Comparison of ENCODE assay signal across 1 cellular context in genomic region chr3:58471025-58471887, GRCh38.
TF ChIP-seq lines count a peak whose summit lies in the region.

No MANE protein-coding gene starts in this region.

TF ChIP-seq in HepG2, 621 proteins besides CTCF, POLR2A, EP300 and RAD21 (continued from another document and continues in another):
- TF ChIP-seq BCL3 (CRISPR knock-in tag; IDR thresholded peaks at IDR 0.05) (no peak), ATAD3A (CRISPR knock-in tag; IDR thresholded peaks at IDR 0.05) (no peak), SYNCRIP (IDR thresholded peaks at IDR 0.05; ENCODE audit: insufficient read depth, low read depth, low read length) (no peak), ZIK1 (CRISPR knock-in tag; IDR thresholded peaks at IDR 0.05; ENCODE audit: borderline replicate concordance, low read depth) (no peak), ARID5B (CRISPR knock-in tag; IDR thresholded peaks at IDR 0.05) (peak; percentile 97), ZNF274 (CRISPR knock-in tag; IDR thresholded peaks at IDR 0.05) (no peak), ZSCAN25 (CRISPR knock-in tag; IDR thresholded peaks at IDR 0.05) (peak; percentile 37; the same call in 1 of the 2 replicates), ZFP82 (CRISPR knock-in tag; IDR thresholded peaks at IDR 0.05; ENCODE audit: borderline replicate concordance) (no peak), GATA4 (IDR thresholded peaks at IDR 0.05; ENCODE audit: borderline replicate concordance, low read depth) (no peak), ZNF232 (CRISPR knock-in tag; IDR thresholded peaks at IDR 0.05; ENCODE audit: borderline replicate concordance) (peak; percentile 88; the same call in 1 of the 2 replicates), ESRRA (CRISPR knock-in tag; IDR thresholded peaks at IDR 0.05; ENCODE audit: low read depth) (peak; percentile 37; the same call in 1 of the 2 replicates), ZNF75D (CRISPR knock-in tag; IDR thresholded peaks at IDR 0.05; ENCODE audit: borderline replicate concordance) (no peak), NFATC3 (CRISPR knock-in tag; IDR thresholded peaks at IDR 0.05) (no peak), SOX5 (CRISPR knock-in tag; IDR thresholded peaks at IDR 0.05; ENCODE audit: borderline replicate concordance) (peak; percentile 90), HNRNPH1 (optimal IDR thresholded peaks at IDR 0.05; ENCODE audit: low read depth, low read length) (no peak), TOPORS (CRISPR knock-in tag; IDR thresholded peaks at IDR 0.05) (no peak), ZNF710 (CRISPR knock-in tag; IDR thresholded peaks at IDR 0.05; ENCODE audit: borderline replicate concordance) (0 out of 2 replicates have a peak, but pooled peaks have one; percentile 63), ZMAT3 (CRISPR knock-in tag; conservative IDR thresholded peaks at IDR 0.05) (no peak), DNMT1 (CRISPR knock-in tag; IDR thresholded peaks at IDR 0.05) (no peak), NFKB2 (CRISPR knock-in tag; IDR thresholded peaks at IDR 0.05; ENCODE audit: borderline replicate concordance) (no peak), ZNF614 (CRISPR knock-in tag; IDR thresholded peaks at IDR 0.05; ENCODE audit: borderline replicate concordance) (peak; percentile 15; the same call in 1 of the 2 replicates), ZFP37 (CRISPR knock-in tag; IDR thresholded peaks at IDR 0.05; ENCODE audit: borderline replicate concordance) (no peak; the same call in 1 of the 2 replicates), MTA1 (CRISPR knock-in tag; IDR thresholded peaks at IDR 0.05; ENCODE audit: borderline replicate concordance) (peak; percentile 28; the same call in 1 of the 2 replicates), IRX3 (CRISPR knock-in tag; IDR thresholded peaks at IDR 0.05; ENCODE audit: borderline replicate concordance, low read depth) (no peak), ZFP91 (CRISPR knock-in tag; IDR thresholded peaks at IDR 0.05; ENCODE audit: borderline replicate concordance) (peak; percentile 13; the same call in 1 of the 2 replicates), NR1H2 (CRISPR knock-in tag; IDR thresholded peaks at IDR 0.05; ENCODE audit: borderline replicate concordance, low read depth) (no peak), PHF5A (CRISPR knock-in tag; IDR thresholded peaks at IDR 0.05; ENCODE audit: low read depth, unreplicated experiment) (no peak), TCF12 (IDR thresholded peaks at IDR 0.05) (no peak), TCF12 (CRISPR knock-in tag; IDR thresholded peaks at IDR 0.05) (peak; percentile 69; the same call in 1 of the 2 replicates), ZBTB26 (CRISPR knock-in tag; IDR thresholded peaks at IDR 0.05; ENCODE audit: borderline replicate concordance) (no peak), KMT2A (CRISPR knock-in tag; IDR thresholded peaks at IDR 0.05) (0 out of 2 replicates have a peak, but pooled peaks have one; percentile 22), PAF1 (CRISPR knock-in tag; IDR thresholded peaks at IDR 0.05) (no peak), ZNF644 (CRISPR knock-in tag; IDR thresholded peaks at IDR 0.05; ENCODE audit: low read depth) (no peak), ZXDC (CRISPR knock-in tag; IDR thresholded peaks at IDR 0.05) (no peak), ZBTB3 (CRISPR knock-in tag; IDR thresholded peaks at IDR 0.05; ENCODE audit: borderline replicate concordance, low read depth) (peak; percentile 77), DRAP1 (CRISPR knock-in tag; IDR thresholded peaks at IDR 0.05) (peak; percentile 81), ZNF512B (CRISPR knock-in tag; IDR thresholded peaks at IDR 0.05; ENCODE audit: borderline replicate concordance) (no peak), KAT8 (CRISPR knock-in tag; IDR thresholded peaks at IDR 0.05) (peak; percentile 81), NFE2L1 (CRISPR knock-in tag; IDR thresholded peaks at IDR 0.05; ENCODE audit: borderline replicate concordance) (no peak), THAP9 (CRISPR knock-in tag; IDR thresholded peaks at IDR 0.05; ENCODE audit: borderline replicate concordance) (no peak)
